Comparison of ENCODE assay signal across 14 cellular contexts in genomic region chr14:103230658-103231334, GRCh38.
A peak's percentile ranks its signal among the peaks of the same experiment; 100 is the strongest.
DNase-seq lines count a peak whose midpoint lies in the region; ATAC-seq, FAIRE-seq and TF ChIP-seq lines count a peak whose summit lies in the region.
"Had no signal": no experiment of that assay in that cellular context is flagged by ENCODE, and none has a peak within 500 bp of the region (broad histone marks: within the 10 kb centered on the region; RNA-seq: fewer than 3 reads in every experiment).

No MANE protein-coding gene starts in this region.

- H3K4me3 ChIP-seq in HepG2 (replicated peaks in 1 of 3; ENCODE audit: insufficient read depth in 1 of 3, low read depth in 2 of 3, low read length in 3 of 3): no peak overlapping the region
- H3K4me3 ChIP-seq in right lobe of liver: no peak overlapping the region
- no peak overlapping the region for H3K4me3 ChIP-seq in H1 (ENCODE audit: extremely low read depth in 1 of 4, insufficient read depth in 2 of 4, low read depth in 3 of 4, low read length in 4 of 4)
- H3K4me3 ChIP-seq in neuronal stem cell (ENCODE audit: low read length in 2 of 2): no peak overlapping the region
- H3K4me3 ChIP-seq: GM12878, GM23338 had no signal

- H3K4ac ChIP-seq in H1 (replicated peaks; ENCODE audit: insufficient read length, low read depth, low read length): no peak overlapping the region
- no peak overlapping the region for H3K4ac ChIP-seq in neuronal stem cell (ENCODE audit: low read length)

- BruUV-seq in HepG2 (replicated peaks; lab: Mats Ljungman, UMichigan): no TSS peak

- no peak overlapping the region for H3K27ac ChIP-seq in HepG2 (ENCODE audit: extremely low read length, insufficient read depth, low read length)
- H3K27ac ChIP-seq in right lobe of liver: no peak overlapping the region
- H3K27ac ChIP-seq in H1 (ENCODE audit: low read depth, low read length): no peak overlapping the region
- H3K27ac ChIP-seq in neuronal stem cell (replicated peaks; ENCODE audit: low read length): no peak overlapping the region
- H3K27ac ChIP-seq: C4-2B had no signal

- no peak overlapping the region for H3K23ac ChIP-seq in H1 (ENCODE audit: insufficient read length)
- no peak overlapping the region for H3K23ac ChIP-seq in neuronal stem cell (ENCODE audit: low read depth, low read length, poor library complexity)

- peaks cover 8 to 28% of the 10 kb centered on the region in 2 experiments; a peak in 4 of 5 replicates for H3K27me3 ChIP-seq in HepG2 (ENCODE audit: control insufficient read depth in 1 of 2, insufficient read depth in 2 of 2, low read length in 2 of 2)
- H3K27me3 ChIP-seq in right lobe of liver: no peaks in the 10 kb centered on the region
- no peaks in the 10 kb centered on the region for H3K27me3 ChIP-seq in H1 (replicated peaks in 1 of 4; ENCODE audit: control insufficient read depth in 3 of 4, extremely low read depth in 1 of 4, insufficient read depth in 3 of 4, low read length in 3 of 4)
- peaks cover 0 to 29% (median 0%) of the 10 kb centered on the region in 3 experiments for H3K27me3 ChIP-seq in neuronal stem cell (ENCODE audit: control insufficient read depth in 3 of 3, insufficient read depth in 3 of 3, low read depth in 1 of 3, low read length in 3 of 3)

- H2BK12ac ChIP-seq in H1 (ENCODE audit: low read depth, low read length) (no peak overlapping the region; the same call in 1 of the 2 replicates), neuronal stem cell (ENCODE audit: low read length) (no peak overlapping the region)

- DNase-seq in HepG2 (ENCODE audit: low spot score): no peak
- DNase-seq in right lobe of liver: no peak
- DNase-seq in H1 (ENCODE audit: low read depth in 1 of 2, low spot score in 2 of 2): no peak
- no peak for DNase-seq in neuronal stem cell (ENCODE audit: low spot score)
- no peak for DNase-seq in activated T-cell treated with anti-CD3 and anti-CD28 coated beads, Interleukin-2, amount 50 U/mL, for 48 hours
- no peak for DNase-seq in NCI-H748 treated with DMSO at 0.1 percent for 48 hours (lab: John Stamatoyannopoulos, UW)
- DNase-seq: CD4-positive, alpha-beta memory T cell; DMS79; HCEC 1CT; KG1 had no signal

- H4K20me1 ChIP-seq in HepG2 (ENCODE audit: insufficient read depth, low read length) (no peaks in the 10 kb centered on the region), H1 (replicated peaks in 1 of 2; ENCODE audit: control insufficient read depth in 1 of 2, insufficient read depth in 2 of 2, low read length in 2 of 2) (no peaks in the 10 kb centered on the region)

- no peak for FAIRE-seq in HepG2 (lab: Jason Lieb, UNC)
- FAIRE-seq in H1 (lab: Jason Lieb, UNC): no peak
- FAIRE-seq: GM12878 had no signal

- no peak for TF ChIP-seq POLR2A in HepG2 (IDR thresholded peaks at IDR 0.05; ENCODE audit: insufficient read depth in 1 of 2, low read depth in 2 of 2, low read length in 2 of 2)
- no peak for TF ChIP-seq POLR2A in right lobe of liver (IDR thresholded peaks at IDR 0.05)
- no peak for TF ChIP-seq POLR2A in H1 (IDR thresholded peaks at IDR 0.05; ENCODE audit: control extremely low read depth in 1 of 2, low read depth in 2 of 2, low read length in 2 of 2)

- H3K56ac ChIP-seq in H1 (replicated peaks; ENCODE audit: insufficient read length, low read depth, low read length): no peak overlapping the region

- H2BK20ac ChIP-seq in H1 (ENCODE audit: low read length): no peak overlapping the region

- H4K8ac ChIP-seq in H1 (ENCODE audit: extremely low read depth, insufficient read depth, low read length) (peak overlapping the region; percentile 85), neuronal stem cell (ENCODE audit: low read depth, low read length) (no peak overlapping the region)

- H3K36me3 ChIP-seq in HepG2 (replicated peaks in 1 of 2; ENCODE audit: control insufficient read depth in 1 of 2, insufficient read depth in 2 of 2, low read length in 2 of 2) (no peaks in the 10 kb centered on the region), right lobe of liver (no peaks in the 10 kb centered on the region), H1 (ENCODE audit: control insufficient read depth in 2 of 4, insufficient read depth in 4 of 4, low read length in 3 of 4) (no peaks in the 10 kb centered on the region), neuronal stem cell (replicated peaks in 1 of 2; ENCODE audit: control insufficient read depth in 2 of 2, insufficient read depth in 2 of 2, low read length in 2 of 2) (no peaks in the 10 kb centered on the region)

- H3K9ac ChIP-seq in HepG2 (ENCODE audit: insufficient read depth, low read depth, low read length) (no peak overlapping the region), H1 (replicated peaks in 1 of 4; ENCODE audit: extremely low read depth in 1 of 4, low read depth in 3 of 4, low read length in 3 of 4) (no peak overlapping the region), neuronal stem cell (ENCODE audit: low read depth, low read length, poor library complexity) (no peak overlapping the region)

- TF ChIP-seq RAD21 in HepG2 (CRISPR knock-in tag; IDR thresholded peaks at IDR 0.05) (no peak), H1 (IDR thresholded peaks at IDR 0.05 in 1 of 2, conservative IDR thresholded peaks at IDR 0.05 in 1 of 2; ENCODE audit: low read depth in 2 of 2, low read length in 2 of 2) (no peak)

- no peak overlapping the region for H3K4me2 ChIP-seq in HepG2 (ENCODE audit: low read depth, low read length)
- no peak overlapping the region for H3K4me2 ChIP-seq in H1 (ENCODE audit: insufficient read depth in 1 of 2, low read depth in 2 of 2, low read length in 2 of 2)
- no peak overlapping the region for H3K4me2 ChIP-seq in neuronal stem cell (ENCODE audit: insufficient read depth, low read length, poor library complexity, severe bottlenecking)
- H3K4me2 ChIP-seq: GM23338 had no signal

- no peaks in the 10 kb centered on the region for H3K23me2 ChIP-seq in H1 (ENCODE audit: low read depth, low read length)

- in situ Hi-C loops in HepG2 (cut with HindIII; ENCODE audit: extremely low pct_ligation_motif_present, low pct_unique_long_range_greater_than_20kb): no loop called here

- H2BK5ac ChIP-seq in H1 (ENCODE audit: low read depth, low read length): no peak overlapping the region
- peak overlapping the region; percentile 79 for H2BK5ac ChIP-seq in neuronal stem cell (ENCODE audit: low read length)

- H3K4me1 ChIP-seq in HepG2 (ENCODE audit: insufficient read depth, low read length) (peaks cover 20% of the 10 kb centered on the region), right lobe of liver (no peaks in the 10 kb centered on the region), H1 (replicated peaks in 1 of 4; ENCODE audit: control insufficient read depth in 3 of 4, insufficient read depth in 4 of 4, low read length in 3 of 4) (peaks cover 0 to 6% (median 3%) of the 10 kb centered on the region in 4 experiments; a peak in 3 of 7 replicates), neuronal stem cell (ENCODE audit: control insufficient read depth in 2 of 2, insufficient read depth in 1 of 2, low read depth in 1 of 2, low read length in 2 of 2) (peaks cover 0 to 3% of the 10 kb centered on the region in 2 donors)

- ATAC-seq in HepG2: peak; percentile 14; the same call in 1 of the 3 replicates
- ATAC-seq in right lobe of liver: no peak
- ATAC-seq in HG02798 (IDR thresholded peaks at IDR 0.05; ENCODE audit: poor library complexity, unreplicated experiment): no peak
- ATAC-seq: GM12878, GM23338 had no signal

- H2BK120ac ChIP-seq in H1 (replicated peaks; ENCODE audit: low read depth, low read length) (no peak overlapping the region), neuronal stem cell (ENCODE audit: low read depth, low read length) (peak overlapping the region; percentile 58)

- TF ChIP-seq EP300 in HepG2 (IDR thresholded peaks at IDR 0.05; ENCODE audit: low read depth in 2 of 2, low read length in 2 of 2) (no peak), HepG2 (CRISPR knock-in tag; IDR thresholded peaks at IDR 0.05; ENCODE audit: borderline replicate concordance) (no peak), H1 (IDR thresholded peaks at IDR 0.05; ENCODE audit: borderline replicate concordance in 1 of 2, low read depth in 2 of 2, low read length in 2 of 2) (no peak)

- no peaks in the 10 kb centered on the region for H3K79me2 ChIP-seq in HepG2 (ENCODE audit: insufficient read depth, low read length)
- H3K79me2 ChIP-seq in H1 (ENCODE audit: control insufficient read depth in 1 of 2, insufficient read depth in 2 of 2, low read length in 2 of 2): no peaks in the 10 kb centered on the region

- no peak overlapping the region for H3K14ac ChIP-seq in H1 (ENCODE audit: insufficient read length)
- H3K14ac ChIP-seq in neuronal stem cell (ENCODE audit: low read length): no peak overlapping the region

- H3K9me3 ChIP-seq in HepG2 (ENCODE audit: low read length) (no peaks in the 10 kb centered on the region), right lobe of liver (no peaks in the 10 kb centered on the region), H1 (ENCODE audit: insufficient read depth in 2 of 2, low read depth in 1 of 2, low read length in 1 of 2) (no peaks in the 10 kb centered on the region), neuronal stem cell (replicated peaks in 1 of 2; ENCODE audit: control insufficient read depth in 2 of 2, insufficient read depth in 1 of 2, low read depth in 1 of 2, low read length in 2 of 2) (no peaks in the 10 kb centered on the region)

- H3K18ac ChIP-seq in H1 (ENCODE audit: extremely low read depth, low read length) (no peak overlapping the region), neuronal stem cell (ENCODE audit: low read length) (peak overlapping the region; percentile 63)

- POLR2A ChIA-PET in HepG2 (lab: Yijun Ruan, JAX) (no interaction called here), H1 (lab: Charles Lee; ENCODE audit: partially characterized antibody) (no interaction called here)

- intact Hi-C loops in HepG2 (cut with micrococcal nuclease; ENCODE audit: unreplicated experiment): no loop called here
- intact Hi-C loops in right lobe of liver (cut with DNase I): no loop called here

- H4K5ac ChIP-seq in H1 (ENCODE audit: insufficient read length, low read depth, low read length): no peak overlapping the region

- H4K91ac ChIP-seq in H1 (replicated peaks; ENCODE audit: insufficient read length, low read length): no peak overlapping the region
- no peak overlapping the region for H4K91ac ChIP-seq in neuronal stem cell (ENCODE audit: low read depth, low read length, poor library complexity)

- TF ChIP-seq CTCF in HepG2 (CRISPR knock-in tag; IDR thresholded peaks at IDR 0.05) (no peak), right lobe of liver (IDR thresholded peaks at IDR 0.05) (no peak), H1 (IDR thresholded peaks at IDR 0.05; ENCODE audit: control extremely low read depth in 1 of 3, insufficient read depth in 1 of 3, low read depth in 1 of 3, low read length in 3 of 3) (no peak)

- H2AK5ac ChIP-seq in H1 (ENCODE audit: low read depth, low read length): 0 out of 2 replicates have a peak overlapping the region, but pooled peaks have one; percentile 13
- peak overlapping the region; percentile 36 for H2AK5ac ChIP-seq in neuronal stem cell (ENCODE audit: low read depth, low read length)

- H2AFZ ChIP-seq in HepG2 (ENCODE audit: low read length): no peak overlapping the region
- H2AFZ ChIP-seq in H1 (ENCODE audit: low read length): no peak overlapping the region
- H2AFZ ChIP-seq in neuronal stem cell (ENCODE audit: low read length): no peak overlapping the region
- H2AFZ ChIP-seq: GM23338 had no signal

- H3K79me1 ChIP-seq in H1 (ENCODE audit: low read depth, low read length): no peaks in the 10 kb centered on the region
- H3K79me1 ChIP-seq in neuronal stem cell (ENCODE audit: low read depth, low read length): peaks cover 2% of the 10 kb centered on the region

- H2BK15ac ChIP-seq in H1 (ENCODE audit: low read length): no peak overlapping the region
- peak overlapping the region; percentile 63 for H2BK15ac ChIP-seq in neuronal stem cell (ENCODE audit: low read length)

- 14% methylated on average over 2 of the region's 16 CpGs for WGBS in HepG2 (ENCODE audit: low lambda C conversion rate)
- no CpG with 5 or more reads among the region's 16 CpGs for WGBS in right lobe of liver (ENCODE audit: insufficient coverage, low coverage, low lambda C conversion rate, missing lambda C conversion rate)
- WGBS in H1 (ENCODE audit: extremely low coverage in 1 of 2, insufficient coverage in 1 of 2, insufficient read length in 1 of 2, insufficient replicate concordance in 2 of 2, low coverage in 1 of 2, low lambda C conversion rate in 2 of 2, missing lambda C conversion rate in 1 of 2), 2 experiments: 93% methylated on average over 15 of the region's 16 CpGs; no CpG with 5 or more reads in 1 of the 2 experiments
- no CpG with 5 or more reads among the region's 16 CpGs for WGBS in neuronal stem cell (ENCODE audit: extremely low coverage in 2 of 2, insufficient read length in 2 of 2, insufficient replicate concordance in 1 of 2), 2 donors

- CTCF ChIA-PET in HepG2 (lab: Yijun Ruan, JAX; ENCODE audit: low intra/inter-chr PET ratio, low total read pairs): no interaction called here
- CTCF ChIA-PET in H1 (lab: Charles Lee; ENCODE audit: partially characterized antibody): interaction anchor here (1.2 kb wide), 1 partner anchor 107 kb away, joined by 3 read pairs; the partner anchor contains the start of gene TNFAIP2
